ENCODE assay signal across 15 cellular contexts in genomic region chr14:55370883-55371455, GRCh38.
"Had no signal": no experiment of that assay in that cellular context is flagged by ENCODE, and none has a peak within 500 bp of the region (broad histone marks: within the 10 kb centered on the region; RNA-seq: fewer than 3 reads in every experiment).

No MANE protein-coding gene starts in this region.

- H3K4me3 ChIP-seq: gastrocnemius medialis, heart left ventricle, lung, ovary, testis, upper lobe of right lung had no signal

- DNase-seq: activated CD4-positive, alpha-beta T cell treated with anti-CD3 and anti-CD28 coated beads, Interleukin-2, amount 50 U/mL, for 1 hour; activated CD8-positive, alpha-beta memory T cell treated with anti-CD3 and anti-CD28 coated beads, Interleukin-2, amount 10 ng/mL, durations not matched to agents 7 days and 5 days; activated gamma-delta T cell; activated T-cell treated with anti-CD3 and anti-CD28 coated beads, Interleukin-2, amount 50 U/mL, for 4 hours; effector memory CD8-positive, alpha-beta T cell; gastrocnemius medialis; heart left ventricle; ovary; stimulated activated naive CD8-positive, alpha-beta T cell treated with anti-CD3 and anti-CD28 coated beads, Interleukin-15, amount 100 ng/mL, for 72 hours; T-helper 9 cell; testis; upper lobe of right lung had no signal

- H3K36me3 ChIP-seq: ovary had no signal

- H3K27me3 ChIP-seq: gastrocnemius medialis, heart left ventricle, ovary, testis, upper lobe of right lung had no signal

- H3K27ac Mint-ChIP-seq: activated CD8-positive, alpha-beta memory T cell treated with anti-CD3 and anti-CD28 coated beads, Interleukin-2, amount 10 ng/mL, durations not matched to agents 7 days and 5 days; dendritic cell treated with granulocyte-macrophage colony-stimulating factor and Interleukin-4, amounts not matched to agents 40 ng/mL and 50 ng/mL, for 4 days had no signal

- H3K4me3 Mint-ChIP-seq: activated CD8-positive, alpha-beta memory T cell treated with anti-CD3 and anti-CD28 coated beads, Interleukin-2, amount 10 ng/mL, durations not matched to agents 7 days and 5 days; activated T-cell treated with anti-CD3 and anti-CD28 coated beads, Interleukin-2, amount 50 U/mL, for 4 hours; dendritic cell treated with granulocyte-macrophage colony-stimulating factor and Interleukin-4, amounts not matched to agents 40 ng/mL and 50 ng/mL, for 4 days; effector memory CD8-positive, alpha-beta T cell; stimulated activated naive CD8-positive, alpha-beta T cell treated with anti-CD3 and anti-CD28 coated beads, Interleukin-15, amount 100 ng/mL, for 72 hours had no signal

- H3K9me3 Mint-ChIP-seq: activated T-cell treated with anti-CD3 and anti-CD28 coated beads, Interleukin-2, amount 50 U/mL, for 4 hours; dendritic cell treated with granulocyte-macrophage colony-stimulating factor and Interleukin-4, amounts not matched to agents 40 ng/mL and 50 ng/mL, for 4 days; effector memory CD8-positive, alpha-beta T cell; stimulated activated naive CD8-positive, alpha-beta T cell treated with anti-CD3 and anti-CD28 coated beads, Interleukin-15, amount 100 ng/mL, for 72 hours had no signal

- H3K9me3 ChIP-seq: gastrocnemius medialis, heart left ventricle, ovary, testis, upper lobe of right lung had no signal

- H3K27me3 Mint-ChIP-seq: activated CD8-positive, alpha-beta memory T cell treated with anti-CD3 and anti-CD28 coated beads, Interleukin-2, amount 10 ng/mL, durations not matched to agents 7 days and 5 days; dendritic cell treated with granulocyte-macrophage colony-stimulating factor and Interleukin-4, amounts not matched to agents 40 ng/mL and 50 ng/mL, for 4 days; effector memory CD8-positive, alpha-beta T cell; stimulated activated naive CD8-positive, alpha-beta T cell treated with anti-CD3 and anti-CD28 coated beads, Interleukin-15, amount 100 ng/mL, for 72 hours had no signal

- H3K27ac ChIP-seq: heart left ventricle, ovary, testis, upper lobe of right lung had no signal

- H3K4me1 ChIP-seq: testis, upper lobe of right lung had no signal

- ATAC-seq: activated CD8-positive, alpha-beta memory T cell treated with anti-CD3 and anti-CD28 coated beads, Interleukin-2, amount 10 ng/mL, durations not matched to agents 7 days and 5 days; activated T-cell treated with anti-CD3 and anti-CD28 coated beads, Interleukin-2, amount 50 U/mL, for 4 hours; effector memory CD8-positive, alpha-beta T cell; heart left ventricle; sciatic nerve; stimulated activated naive CD8-positive, alpha-beta T cell treated with anti-CD3 and anti-CD28 coated beads, Interleukin-15, amount 100 ng/mL, for 72 hours; upper lobe of right lung had no signal
